18 cellular contexts compared by ENCODE assay signal in the genomic region with DNA sequence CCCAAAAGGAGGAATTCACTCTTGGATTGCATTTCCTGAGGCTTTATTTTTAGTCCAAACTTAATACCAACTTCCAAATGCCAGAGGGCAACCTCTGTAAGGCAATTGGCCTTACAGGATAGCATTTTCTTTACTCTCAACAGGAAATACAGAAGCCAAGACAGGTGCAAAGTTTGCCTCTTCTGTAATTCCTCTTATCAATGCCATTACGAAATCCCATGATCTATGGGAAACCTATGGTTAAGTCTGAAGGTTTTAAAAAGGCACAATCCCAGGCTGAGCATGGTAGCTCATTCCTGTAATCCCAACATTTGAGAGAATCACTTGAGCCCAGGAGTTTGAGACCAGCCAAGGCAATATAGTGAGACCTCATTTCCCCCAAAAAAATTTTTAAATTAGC. TPM values are rescaled to one million over a fixed set of nuclear protein-coding genes. Genes with fewer than 3 reads are reported as not detected.
"Had no signal": no experiment of that assay in that cellular context is flagged by ENCODE, and none has a peak within 500 bp of the region (broad histone marks: within the 10 kb centered on the region; RNA-seq: fewer than 3 reads in every experiment).

No MANE protein-coding gene starts in this region.

- H3K27ac Mint-ChIP-seq: activated CD4-positive, alpha-beta memory T cell treated with anti-CD3 and anti-CD28 coated beads, Interleukin-2, amount 10 ng/mL, durations not matched to agents 7 days and 5 days; activated CD8-positive, alpha-beta memory T cell treated with anti-CD3 and anti-CD28 coated beads, Interleukin-2, amount 10 ng/mL, durations not matched to agents 7 days and 5 days; activated naive CD4-positive, alpha-beta T cell treated with anti-CD3 and anti-CD28 coated beads, Interleukin-2, amount 50 U/mL, for 72 hours; effector memory CD8-positive, alpha-beta T cell; natural killer cell had no signal

- H3K4me2 ChIP-seq: hepatocyte had no signal

- DNase-seq: activated CD4-positive, alpha-beta memory T cell treated with anti-CD3 and anti-CD28 coated beads, Interleukin-2, amount 10 ng/mL, durations not matched to agents 7 days and 5 days; activated CD4-positive, alpha-beta T cell treated with anti-CD3 and anti-CD28 coated beads for 48 hours; activated CD4-positive, CD25-positive, alpha-beta regulatory T cell; activated CD8-positive, alpha-beta memory T cell treated with anti-CD3 and anti-CD28 coated beads, Interleukin-2, amount 10 ng/mL, durations not matched to agents 7 days and 5 days; activated effector memory CD4-positive, alpha-beta T cell treated with anti-CD3 and anti-CD28 coated beads, Interleukin-2, amount 50 U/mL, for 16 hours; amniotic stem cell; caudate nucleus; effector memory CD8-positive, alpha-beta T cell; foreskin fibroblast; left cardiac atrium; natural killer cell; stimulated activated CD4-positive, alpha-beta T cell treated with anti-CD3 and anti-CD28 coated beads, Interleukin-2, amount 100 ng/mL, for 24 hours; stimulated activated naive CD4-positive, alpha-beta T cell treated with Interleukin-2 at 50 U/mL for 16 hours; T1000; trophoblast cell had no signal

- H3K36me3 Mint-ChIP-seq: natural killer cell had no signal

- H3K4me3 Mint-ChIP-seq: activated CD4-positive, alpha-beta memory T cell treated with anti-CD3 and anti-CD28 coated beads, Interleukin-2, amount 10 ng/mL, durations not matched to agents 7 days and 5 days; activated CD8-positive, alpha-beta memory T cell treated with anti-CD3 and anti-CD28 coated beads, Interleukin-2, amount 10 ng/mL, durations not matched to agents 7 days and 5 days; effector memory CD8-positive, alpha-beta T cell; natural killer cell had no signal

- H3K27ac ChIP-seq: hepatocyte, parathyroid adenoma had no signal

- H3K27me3 ChIP-seq: hepatocyte had no signal

- H3K27me3 Mint-ChIP-seq: activated CD4-positive, alpha-beta memory T cell treated with anti-CD3 and anti-CD28 coated beads, Interleukin-2, amount 10 ng/mL, durations not matched to agents 7 days and 5 days; activated CD8-positive, alpha-beta memory T cell treated with anti-CD3 and anti-CD28 coated beads, Interleukin-2, amount 10 ng/mL, durations not matched to agents 7 days and 5 days; effector memory CD8-positive, alpha-beta T cell had no signal

- H3K9me3 Mint-ChIP-seq: activated CD4-positive, alpha-beta memory T cell treated with anti-CD3 and anti-CD28 coated beads, Interleukin-2, amount 10 ng/mL, durations not matched to agents 7 days and 5 days; activated naive CD4-positive, alpha-beta T cell treated with anti-CD3 and anti-CD28 coated beads, Interleukin-2, amount 50 U/mL, for 72 hours; effector memory CD8-positive, alpha-beta T cell; natural killer cell had no signal

- H3K4me1 ChIP-seq: parathyroid adenoma had no signal

- ATAC-seq: activated CD8-positive, alpha-beta memory T cell treated with anti-CD3 and anti-CD28 coated beads, Interleukin-2, amount 10 ng/mL, durations not matched to agents 7 days and 5 days; activated naive CD4-positive, alpha-beta T cell treated with anti-CD3 and anti-CD28 coated beads, Interleukin-2, amount 50 U/mL, for 72 hours; effector memory CD8-positive, alpha-beta T cell; left cardiac atrium; natural killer cell had no signal

- H3K9ac ChIP-seq: parathyroid adenoma had no signal

- H3K4me3 ChIP-seq: hepatocyte had no signal

- H2AFZ ChIP-seq: hepatocyte, parathyroid adenoma had no signal

RNA-seq across cellular contexts. Expression of gene GRAMD2A, which starts 18.5 kb away (rescaled TPM):
- total RNA-seq: activated CD4-positive, alpha-beta memory T cell treated with anti-CD3 and anti-CD28 coated beads, Interleukin-2, amount 10 ng/mL, durations not matched to agents 7 days and 5 days; activated CD8-positive, alpha-beta memory T cell treated with anti-CD3 and anti-CD28 coated beads, Interleukin-2, amount 10 ng/mL, durations not matched to agents 7 days and 5 days; activated naive CD4-positive, alpha-beta T cell treated with anti-CD3 and anti-CD28 coated beads, Interleukin-2, amount 50 U/mL, for 72 hours; left cardiac atrium; natural killer cell had no signal
